ENCODE assay signal across 1 cellular context in the genomic region with DNA sequence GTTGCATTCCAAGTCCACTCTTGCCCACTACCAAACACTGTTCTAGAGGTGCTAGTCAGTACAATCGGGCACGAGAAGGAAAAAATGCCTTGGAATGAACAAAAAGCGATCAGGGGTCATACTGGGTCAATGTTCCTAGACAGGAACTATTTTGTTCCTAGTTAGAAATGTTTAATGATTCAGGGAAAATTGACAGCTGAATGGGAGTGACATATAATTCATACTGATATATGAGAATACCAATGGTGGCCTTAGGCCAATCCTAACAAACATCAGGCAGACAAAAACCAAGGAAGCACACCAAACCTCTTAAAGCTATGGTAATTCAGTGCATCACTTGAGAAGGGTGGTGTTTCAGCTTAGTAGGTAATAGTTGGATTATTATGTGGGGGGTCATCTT.
TF ChIP-seq lines count a peak whose summit lies in the region.

No MANE protein-coding gene starts in this region.

TF ChIP-seq in GM23338, 12 proteins besides CTCF, POLR2A, EP300 and RAD21 (continued from another document):
- TF ChIP-seq EZH2 (IDR thresholded peaks at IDR 0.05; ENCODE audit: low read depth, unreplicated experiment) (no peak), ZNF331 (CRISPR knock-in tag; IDR thresholded peaks at IDR 0.05; ENCODE audit: low read depth) (no peak), POLR2AphosphoS5 (IDR thresholded peaks at IDR 0.05; ENCODE audit: low read depth) (no peak), NANOG (IDR thresholded peaks at IDR 0.05; ENCODE audit: borderline replicate concordance) (no peak), JUNB (IDR thresholded peaks at IDR 0.05; ENCODE audit: unreplicated experiment) (no peak), CREB1 (CRISPR knock-in tag; IDR thresholded peaks at IDR 0.05; ENCODE audit: low read depth) (no peak)
- TF ChIP-seq, protein P1, sequence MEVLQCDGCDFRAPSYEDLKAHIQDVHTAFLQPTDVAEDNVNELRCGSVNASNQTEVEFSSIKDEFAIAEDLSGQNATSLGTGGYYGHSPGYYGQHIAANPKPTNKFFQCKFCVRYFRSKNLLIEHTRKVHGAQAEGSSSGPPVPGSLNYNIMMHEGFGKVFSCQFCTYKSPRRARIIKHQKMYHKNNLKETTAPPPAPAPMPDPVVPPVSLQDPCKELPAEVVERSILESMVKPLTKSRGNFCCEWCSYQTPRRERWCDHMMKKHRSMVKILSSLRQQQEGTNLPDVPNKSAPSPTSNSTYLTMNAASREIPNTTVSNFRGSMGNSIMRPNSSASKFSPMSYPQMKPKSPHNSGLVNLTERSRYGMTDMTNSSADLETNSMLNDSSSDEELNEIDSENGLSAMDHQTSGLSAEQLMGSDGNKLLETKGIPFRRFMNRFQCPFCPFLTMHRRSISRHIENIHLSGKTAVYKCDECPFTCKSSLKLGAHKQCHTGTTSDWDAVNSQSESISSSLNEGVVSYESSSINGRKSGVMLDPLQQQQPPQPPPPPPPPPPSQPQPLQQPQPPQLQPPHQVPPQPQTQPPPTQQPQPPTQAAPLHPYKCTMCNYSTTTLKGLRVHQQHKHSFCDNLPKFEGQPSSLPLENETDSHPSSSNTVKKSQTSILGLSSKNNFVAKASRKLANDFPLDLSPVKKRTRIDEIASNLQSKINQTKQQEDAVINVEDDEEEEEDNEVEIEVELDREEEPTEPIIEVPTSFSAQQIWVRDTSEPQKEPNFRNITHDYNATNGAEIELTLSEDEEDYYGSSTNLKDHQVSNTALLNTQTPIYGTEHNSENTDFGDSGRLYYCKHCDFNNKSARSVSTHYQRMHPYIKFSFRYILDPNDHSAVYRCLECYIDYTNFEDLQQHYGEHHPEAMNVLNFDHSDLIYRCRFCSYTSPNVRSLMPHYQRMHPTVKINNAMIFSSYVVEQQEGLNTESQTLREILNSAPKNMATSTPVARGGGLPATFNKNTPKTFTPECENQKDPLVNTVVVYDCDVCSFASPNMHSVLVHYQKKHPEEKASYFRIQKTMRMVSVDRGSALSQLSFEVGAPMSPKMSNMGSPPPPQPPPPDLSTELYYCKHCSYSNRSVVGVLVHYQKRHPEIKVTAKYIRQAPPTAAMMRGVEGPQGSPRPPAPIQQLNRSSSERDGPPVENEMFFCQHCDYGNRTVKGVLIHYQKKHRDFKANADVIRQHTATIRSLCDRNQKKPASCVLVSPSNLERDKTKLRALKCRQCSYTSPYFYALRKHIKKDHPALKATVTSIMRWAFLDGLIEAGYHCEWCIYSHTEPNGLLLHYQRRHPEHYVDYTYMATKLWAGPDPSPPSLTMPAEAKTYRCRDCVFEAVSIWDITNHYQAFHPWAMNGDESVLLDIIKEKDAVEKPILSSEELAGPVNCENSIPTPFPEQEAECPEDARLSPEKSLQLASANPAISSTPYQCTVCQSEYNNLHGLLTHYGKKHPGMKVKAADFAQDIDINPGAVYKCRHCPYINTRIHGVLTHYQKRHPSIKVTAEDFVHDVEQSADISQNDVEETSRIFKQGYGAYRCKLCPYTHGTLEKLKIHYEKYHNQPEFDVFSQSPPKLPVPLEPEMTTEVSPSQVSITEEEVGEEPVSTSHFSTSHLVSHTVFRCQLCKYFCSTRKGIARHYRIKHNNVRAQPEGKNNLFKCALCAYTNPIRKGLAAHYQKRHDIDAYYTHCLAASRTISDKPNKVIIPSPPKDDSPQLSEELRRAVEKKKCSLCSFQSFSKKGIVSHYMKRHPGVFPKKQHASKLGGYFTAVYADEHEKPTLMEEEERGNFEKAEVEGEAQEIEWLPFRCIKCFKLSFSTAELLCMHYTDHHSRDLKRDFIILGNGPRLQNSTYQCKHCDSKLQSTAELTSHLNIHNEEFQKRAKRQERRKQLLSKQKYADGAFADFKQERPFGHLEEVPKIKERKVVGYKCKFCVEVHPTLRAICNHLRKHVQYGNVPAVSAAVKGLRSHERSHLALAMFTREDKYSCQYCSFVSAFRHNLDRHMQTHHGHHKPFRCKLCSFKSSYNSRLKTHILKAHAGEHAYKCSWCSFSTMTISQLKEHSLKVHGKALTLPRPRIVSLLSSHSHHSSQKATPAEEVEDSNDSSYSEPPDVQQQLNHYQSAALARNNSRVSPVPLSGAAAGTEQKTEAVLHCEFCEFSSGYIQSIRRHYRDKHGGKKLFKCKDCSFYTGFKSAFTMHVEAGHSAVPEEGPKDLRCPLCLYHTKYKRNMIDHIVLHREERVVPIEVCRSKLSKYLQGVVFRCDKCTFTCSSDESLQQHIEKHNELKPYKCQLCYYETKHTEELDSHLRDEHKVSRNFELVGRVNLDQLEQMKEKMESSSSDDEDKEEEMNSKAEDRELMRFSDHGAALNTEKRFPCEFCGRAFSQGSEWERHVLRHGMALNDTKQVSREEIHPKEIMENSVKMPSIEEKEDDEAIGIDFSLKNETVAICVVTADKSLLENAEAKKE (CRISPR knock-in tag; IDR thresholded peaks at IDR 0.05) = no peak
- TF ChIP-seq, protein P2, sequence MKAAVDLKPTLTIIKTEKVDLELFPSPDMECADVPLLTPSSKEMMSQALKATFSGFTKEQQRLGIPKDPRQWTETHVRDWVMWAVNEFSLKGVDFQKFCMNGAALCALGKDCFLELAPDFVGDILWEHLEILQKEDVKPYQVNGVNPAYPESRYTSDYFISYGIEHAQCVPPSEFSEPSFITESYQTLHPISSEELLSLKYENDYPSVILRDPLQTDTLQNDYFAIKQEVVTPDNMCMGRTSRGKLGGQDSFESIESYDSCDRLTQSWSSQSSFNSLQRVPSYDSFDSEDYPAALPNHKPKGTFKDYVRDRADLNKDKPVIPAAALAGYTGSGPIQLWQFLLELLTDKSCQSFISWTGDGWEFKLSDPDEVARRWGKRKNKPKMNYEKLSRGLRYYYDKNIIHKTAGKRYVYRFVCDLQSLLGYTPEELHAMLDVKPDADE (IDR thresholded peaks at IDR 0.05) = no peak
